Comparison of ENCODE assay signal across 20 cellular contexts in genomic region chr9:90914196-90914595, GRCh38.
"Had no signal": no experiment of that assay in that cellular context is flagged by ENCODE, and none has a peak within 500 bp of the region (broad histone marks: within the 10 kb centered on the region; RNA-seq: fewer than 3 reads in every experiment).

No MANE protein-coding gene starts in this region.

- H3K9me3 ChIP-seq: colonic mucosa, esophagus muscularis mucosa, gastroesophageal sphincter, heart left ventricle, prostate gland, right atrium auricular region, sigmoid colon, thoracic aorta, transverse colon, upper lobe of right lung, uterus had no signal

- H3K4me2 ChIP-seq: hepatocyte, neural progenitor cell had no signal

- H3K4me1 ChIP-seq: colonic mucosa, foreskin keratinocyte, gastroesophageal sphincter, heart left ventricle, neural progenitor cell, prostate gland, right atrium auricular region, sigmoid colon, transverse colon, upper lobe of right lung, uterus had no signal

- H3K36me3 Mint-ChIP-seq: naive thymus-derived CD4-positive, alpha-beta T cell; neural progenitor cell; stimulated activated naive B cell treated with anti-CD40 and anti-IgM and Interleukin-4, amounts not matched to agents 10 μg/mL and 1 μg/mL and 100 μg/mL, for 72 hours had no signal

- H3K27ac ChIP-seq: colonic mucosa, esophagus muscularis mucosa, foreskin keratinocyte, gastroesophageal sphincter, heart left ventricle, hepatocyte, neural progenitor cell, prostate gland, right atrium auricular region, sigmoid colon, skin epidermis, thoracic aorta, transverse colon, upper lobe of right lung, uterus had no signal

- H3K27ac Mint-ChIP-seq: dendritic cell treated with granulocyte-macrophage colony-stimulating factor and Interleukin-4, amounts not matched to agents 40 ng/mL and 50 ng/mL, for 4 days; neural progenitor cell; stimulated activated naive CD8-positive, alpha-beta T cell treated with anti-CD3 and anti-CD28 coated beads, Interleukin-15, Interleukin-2, amounts not matched to agents 100 ng/mL and 50 ng/mL, for 24 hours had no signal

- H2AFZ ChIP-seq: hepatocyte, neural progenitor cell had no signal

- H3K9ac ChIP-seq: neural progenitor cell had no signal

- H3K4me3 ChIP-seq: colonic mucosa, esophagus muscularis mucosa, gastroesophageal sphincter, heart left ventricle, hepatocyte, neural progenitor cell, prostate gland, right atrium auricular region, sigmoid colon, skin epidermis, thoracic aorta, transverse colon, upper lobe of right lung, uterus had no signal

- H3K4me1 Mint-ChIP-seq: nephron, neural progenitor cell had no signal

- H3K36me3 ChIP-seq: colonic mucosa, esophagus muscularis mucosa, gastroesophageal sphincter, heart left ventricle, neural progenitor cell, prostate gland, right atrium auricular region, sigmoid colon, thoracic aorta, transverse colon, upper lobe of right lung, uterus had no signal

- H3K9me3 Mint-ChIP-seq: dendritic cell treated with granulocyte-macrophage colony-stimulating factor and Interleukin-4, amounts not matched to agents 40 ng/mL and 50 ng/mL, for 4 days; naive thymus-derived CD4-positive, alpha-beta T cell; nephron; neural progenitor cell; stimulated activated naive B cell treated with anti-CD40 and anti-IgM and Interleukin-4, amounts not matched to agents 10 μg/mL and 1 μg/mL and 100 μg/mL, for 72 hours; stimulated activated naive CD8-positive, alpha-beta T cell treated with anti-CD3 and anti-CD28 coated beads, Interleukin-15, Interleukin-2, amounts not matched to agents 100 ng/mL and 50 ng/mL, for 24 hours had no signal

- H3K4me3 Mint-ChIP-seq: dendritic cell treated with granulocyte-macrophage colony-stimulating factor and Interleukin-4, amounts not matched to agents 40 ng/mL and 50 ng/mL, for 4 days; naive thymus-derived CD4-positive, alpha-beta T cell; nephron; neural progenitor cell; stimulated activated naive B cell treated with anti-CD40 and anti-IgM and Interleukin-4, amounts not matched to agents 10 μg/mL and 1 μg/mL and 100 μg/mL, for 72 hours; stimulated activated naive CD8-positive, alpha-beta T cell treated with anti-CD3 and anti-CD28 coated beads, Interleukin-15, Interleukin-2, amounts not matched to agents 100 ng/mL and 50 ng/mL, for 24 hours had no signal

- H3K27me3 Mint-ChIP-seq: naive thymus-derived CD4-positive, alpha-beta T cell; stimulated activated naive B cell treated with anti-CD40 and anti-IgM and Interleukin-4, amounts not matched to agents 10 μg/mL and 1 μg/mL and 100 μg/mL, for 72 hours; stimulated activated naive CD8-positive, alpha-beta T cell treated with anti-CD3 and anti-CD28 coated beads, Interleukin-15, Interleukin-2, amounts not matched to agents 100 ng/mL and 50 ng/mL, for 24 hours had no signal

- H3K27me3 ChIP-seq: colonic mucosa, foreskin keratinocyte, hepatocyte, neural progenitor cell, right atrium auricular region, sigmoid colon, transverse colon, upper lobe of right lung, uterus had no signal
